8 cellular contexts compared by ENCODE assay signal in genomic region chr14:58297762-58298476, GRCh38. TPM values are rescaled to one million over a fixed set of nuclear protein-coding genes. Genes with fewer than 3 reads are reported as not detected.
DNase-seq lines count a peak whose midpoint lies in the region; ATAC-seq and TF ChIP-seq lines count a peak whose summit lies in the region.

No MANE protein-coding gene starts in this region.

- DNase-seq in AG20443 (ENCODE audit: low spot score) (peak; percentile 98), NCI-H446 (lab: John Stamatoyannopoulos, UW) (peak; percentile 98 to 99), choroid plexus epithelial cell (ENCODE audit: low read depth) (peak; percentile 100), kidney epithelial cell (ENCODE audit: low read depth) (peak; percentile 100)
- peak; percentile 95 for DNase-seq in activated CD4-positive, CD25-positive, alpha-beta regulatory T cell treated with anti-CD3 and anti-CD28 coated beads, Interleukin-2, amount 50 U/mL, for 72 hours
- DNase-seq in stimulated activated CD4-positive, alpha-beta T cell treated with anti-CD3 and anti-CD28 coated beads, Interleukin-15, amount 100 ng/mL, for 48 hours (ENCODE audit: low read depth in 2 of 2), result peak; percentile 97

- H3K27me3 ChIP-seq in kidney epithelial cell (ENCODE audit: control insufficient read depth, insufficient read depth, low read length), result no peaks in the 10 kb centered on the region

- peak; percentile 82 for ATAC-seq in GM19035 (IDR thresholded peaks at IDR 0.05; ENCODE audit: unreplicated experiment)
- peak; percentile 89 for ATAC-seq in HG03342 (IDR thresholded peaks at IDR 0.05; ENCODE audit: unreplicated experiment)

- H3K36me3 ChIP-seq in kidney epithelial cell (ENCODE audit: control insufficient read depth, insufficient read depth, low read length), result no peaks in the 10 kb centered on the region

- H3K4me3 ChIP-seq in choroid plexus epithelial cell (ENCODE audit: low read depth, low read length) (peak overlapping the region; percentile 96), kidney epithelial cell (ENCODE audit: low read depth, low read length) (peak overlapping the region; percentile 90)

- no peak for TF ChIP-seq CTCF in choroid plexus epithelial cell (conservative IDR thresholded peaks at IDR 0.05; ENCODE audit: low read depth, low read length)
- no peak for TF ChIP-seq CTCF in kidney epithelial cell (IDR thresholded peaks at IDR 0.05; ENCODE audit: insufficient read depth, low read length, poor library complexity, severe bottlenecking)

RNA-seq across cellular contexts. Expression of gene ARID4A, which starts 0.4 kb away (rescaled TPM):
- total RNA-seq in kidney epithelial cell, result 4.4 and 4.6 TPM in 2 replicates

RNA-seq across cellular contexts. Expression of gene PSMA3, which starts 53.3 kb away (rescaled TPM):
- 129 and 160 TPM in 2 replicates for total RNA-seq in kidney epithelial cell

Comparison
In these comparisons a context has a peak if more than half of its experiments do, and no peak if none do; other contexts are left out.
1. Peak in every context shown above with its lines: DNase-seq, ATAC-seq and H3K4me3 ChIP-seq.